10 cellular contexts compared by ENCODE assay signal in the genomic region with DNA sequence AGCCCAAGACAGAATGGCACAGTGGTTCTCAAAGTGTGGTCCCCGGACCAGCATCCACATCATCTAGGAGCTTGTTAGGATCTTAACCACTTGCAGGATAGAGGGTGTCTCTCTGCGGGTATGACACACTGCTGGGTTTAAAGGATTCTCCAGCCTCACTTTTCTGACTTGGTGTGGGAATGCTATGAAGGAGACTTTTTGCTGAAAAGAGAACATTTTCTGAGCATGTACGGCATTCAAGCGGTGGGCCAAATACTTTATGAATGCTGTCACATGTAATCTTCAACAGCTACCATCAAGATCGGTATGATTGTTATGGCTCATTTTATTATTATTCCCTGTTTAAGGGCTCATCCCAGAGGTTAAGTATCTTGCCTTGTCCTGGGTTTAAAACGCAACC. TPM values are rescaled to one million over a fixed set of nuclear protein-coding genes. Genes with fewer than 3 reads are reported as not detected.
DNase-seq lines count a peak whose midpoint lies in the region; ATAC-seq and TF ChIP-seq lines count a peak whose summit lies in the region.
"Had no signal": no experiment of that assay in that cellular context is flagged by ENCODE, and none has a peak within 500 bp of the region (broad histone marks: within the 10 kb centered on the region; RNA-seq: fewer than 3 reads in every experiment).

No MANE protein-coding gene starts in this region.

- no peak overlapping the region for H3K4me3 ChIP-seq in CD8-positive, alpha-beta T cell (ENCODE audit: low read depth, low read length)
- H3K4me3 ChIP-seq in ascending aorta (no peak overlapping the region), skeletal muscle tissue (ENCODE audit: low read length in 3 of 3) (no peak overlapping the region)

- H3K9me3 Mint-ChIP-seq in CD8-positive, alpha-beta T cell = no peaks in the 10 kb centered on the region

- no peak overlapping the region for H3K9ac ChIP-seq in skeletal muscle tissue (ENCODE audit: low read depth in 1 of 3, low read length in 3 of 3)

- TF ChIP-seq POLR2A in GM18505 (IDR thresholded peaks at IDR 0.05; ENCODE audit: borderline replicate concordance, extremely low read depth, insufficient read depth, insufficient read length) = no peak

- intact Hi-C loops in CD8-positive, alpha-beta T cell (cut with DNase I, micrococcal nuclease) = loop anchor here (2.0 to 10.0 kb wide), 5 partner anchors 33 to 1241 kb away; a partner anchor contains a TSS
- intact Hi-C loops in ascending aorta (cut with DNase I) = loop anchor here (1.0 to 10.0 kb wide), 4 partner anchors 48 to 1091 kb away; no protein-coding TSS in a partner anchor

- H3K27me3 ChIP-seq in CD8-positive, alpha-beta T cell (ENCODE audit: insufficient read depth, low read length) = no peaks in the 10 kb centered on the region
- no peaks in the 10 kb centered on the region for H3K27me3 ChIP-seq in ascending aorta
- no peaks in the 10 kb centered on the region for H3K27me3 ChIP-seq in skeletal muscle tissue (ENCODE audit: control insufficient read depth in 3 of 3, insufficient read depth in 3 of 3, low read length in 3 of 3)

- H3K4me1 Mint-ChIP-seq in CD8-positive, alpha-beta T cell (ENCODE audit: low read depth) = peaks cover 43% of the 10 kb centered on the region

- ATAC-seq in CD8-positive, alpha-beta T cell = no peak
- no peak for ATAC-seq in GM21360 (IDR thresholded peaks at IDR 0.05; ENCODE audit: unreplicated experiment)
- no peak for ATAC-seq in GM18505 (IDR thresholded peaks at IDR 0.05; ENCODE audit: unreplicated experiment)

- no peak for DNase-seq in CD8-positive, alpha-beta T cell
- DNase-seq in ascending aorta (ENCODE audit: low spot score in 2 of 2) (no peak), iris pigment epithelial cell (ENCODE audit: low read depth) (peak; percentile 73), NCI-H1417 treated with DMSO at 0.1 percent for 48 hours (lab: John Stamatoyannopoulos, UW) (no peak), HT-29 (ENCODE audit: low spot score) (no peak)
- DNase-seq: mesendoderm; stimulated activated CD4-positive, alpha-beta T cell treated with anti-CD3 and anti-CD28 coated beads, Interleukin-4, amount 100 ng/mL, for 1 hour had no signal

- no peaks in the 10 kb centered on the region for H3K9me3 ChIP-seq in CD8-positive, alpha-beta T cell (ENCODE audit: low read length)
- no peaks in the 10 kb centered on the region for H3K9me3 ChIP-seq in ascending aorta
- H3K9me3 ChIP-seq in skeletal muscle tissue (ENCODE audit: control insufficient read depth in 3 of 3, low read length in 3 of 3) = no peaks in the 10 kb centered on the region

- no peak overlapping the region for H3K27ac ChIP-seq in CD8-positive, alpha-beta T cell (ENCODE audit: low read depth, low read length)
- peak overlapping the region; percentile 98 to 99 for H3K27ac ChIP-seq in ascending aorta
- H3K27ac ChIP-seq in skeletal muscle tissue (ENCODE audit: low read depth, low read length) = peak overlapping the region; percentile 99

- CTCF ChIA-PET in CD8-positive, alpha-beta T cell (lab: Charles Lee) = interaction anchor here (0.7 to 17.8 kb wide), 5 partner anchors 32 to 212 kb away, joined by 3 to 625 read pairs (median 3); no protein-coding TSS in a partner anchor

- no peak overlapping the region for H3K27ac Mint-ChIP-seq in CD8-positive, alpha-beta T cell

- H3K4me3 Mint-ChIP-seq in CD8-positive, alpha-beta T cell = peak overlapping the region; percentile 82

- peaks cover 42% of the 10 kb centered on the region for H3K4me1 ChIP-seq in CD8-positive, alpha-beta T cell (ENCODE audit: insufficient read depth, low read length)
- H3K4me1 ChIP-seq in ascending aorta (peaks cover 10 to 36% of the 10 kb centered on the region in 2 donors), skeletal muscle tissue (ENCODE audit: control insufficient read depth in 3 of 3, insufficient read depth in 3 of 3, low read length in 3 of 3) (peaks cover 27 to 46% (median 33%) of the 10 kb centered on the region in 3 donors)

- H3K27me3 Mint-ChIP-seq in CD8-positive, alpha-beta T cell (ENCODE audit: low read depth) = no peaks in the 10 kb centered on the region

- no peaks in the 10 kb centered on the region for H3K36me3 Mint-ChIP-seq in CD8-positive, alpha-beta T cell

- H3K36me3 ChIP-seq in CD8-positive, alpha-beta T cell (ENCODE audit: insufficient read depth, low read length) = no peaks in the 10 kb centered on the region
- H3K36me3 ChIP-seq in ascending aorta (no peaks in the 10 kb centered on the region), skeletal muscle tissue (ENCODE audit: control insufficient read depth in 3 of 3, insufficient read depth in 3 of 3, low read length in 3 of 3) (no peaks in the 10 kb centered on the region)

- TF ChIP-seq CTCF in CD8-positive, alpha-beta T cell (IDR thresholded peaks at IDR 0.05) = no peak
- TF ChIP-seq CTCF in ascending aorta (IDR thresholded peaks at IDR 0.05) = no peak

- POLR2A ChIA-PET in CD8-positive, alpha-beta T cell (lab: Charles Lee) = interaction anchor here (1.2 kb wide), 1 partner anchor 14 kb away, joined by 4 read pairs; no protein-coding TSS in a partner anchor

RNA-seq across cellular contexts. Expression of a gene that starts 1.7 kb away (rescaled TPM):
- total RNA-seq in CD8-positive, alpha-beta T cell = 10 to 100 TPM; 28.1 to 32.4 TPM
- 28.3 TPM for total RNA-seq in ascending aorta
- total RNA-seq in skeletal muscle tissue = 35.5 TPM
- total RNA-seq in HT-29 (2014; rRNA removed; shearing (Covaris generic)) = 159 and 173 TPM in 2 replicates
